In the genomic region with DNA sequence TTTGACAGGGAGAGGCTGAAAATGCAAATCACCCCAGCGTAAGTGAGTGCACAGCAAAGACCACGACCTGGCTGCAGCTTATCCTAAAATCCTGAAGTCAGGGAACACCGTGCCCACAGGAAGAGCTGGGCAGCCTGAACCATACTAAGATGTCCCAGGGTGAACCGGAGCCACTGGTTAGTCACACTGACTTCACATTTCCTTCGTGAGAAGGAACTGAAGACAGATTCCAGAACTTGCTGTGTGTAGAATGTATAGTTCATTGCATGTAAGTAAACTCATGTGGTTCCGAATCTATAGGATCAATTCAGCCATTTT, we compare ENCODE assay signal across 8 cellular contexts.
DNase-seq lines count a peak whose midpoint lies in the region; TF ChIP-seq lines count a peak whose summit lies in the region.

No MANE protein-coding gene starts in this region.

- H3K4me1 ChIP-seq in HUES48 (ENCODE audit: control insufficient read depth, insufficient read depth, low read length) = peaks cover 22% of the 10 kb centered on the region

- peak overlapping the region; percentile 48 for H3K4me3 ChIP-seq in AG04450 (ENCODE audit: low read depth, low read length)
- H3K4me3 ChIP-seq in HUES48 (ENCODE audit: low read depth, low read length) = no peak overlapping the region

- peak overlapping the region; percentile 97 for H3K27ac ChIP-seq in AG04450 (ENCODE audit: low read depth, low read length)
- peak overlapping the region; percentile 81 for H3K27ac ChIP-seq in HUES48 (ENCODE audit: low read depth, low read length)

- CTCF ChIA-PET in AG04450 (lab: Charles Lee) = no interaction called here

- no peaks in the 10 kb centered on the region for H3K36me3 ChIP-seq in HUES48 (ENCODE audit: control insufficient read depth, insufficient read depth, low read length)

- no peaks in the 10 kb centered on the region for H3K27me3 Mint-ChIP-seq in mesothelial cell of epicardium (ENCODE audit: low read depth)

- TF ChIP-seq CTCF in AG04450 (IDR thresholded peaks at IDR 0.05; ENCODE audit: low read depth, low read length) = no peak
- TF ChIP-seq CTCF in mesothelial cell of epicardium (IDR thresholded peaks at IDR 0.05; ENCODE audit: unreplicated experiment) = no peak

- H3K36me3 Mint-ChIP-seq in mesothelial cell of epicardium = peaks cover 3% of the 10 kb centered on the region

- POLR2A ChIA-PET in AG04450 (lab: Yijun Ruan, JAX) = interaction anchor here (0.6 to 1.6 kb wide), 4 partner anchors 68 to 313 kb away, joined by 3 to 8 read pairs (median 4); a partner anchor contains a TSS

- no peaks in the 10 kb centered on the region for H3K27me3 ChIP-seq in AG04450 (ENCODE audit: control insufficient read depth, insufficient read depth, low read length)
- H3K27me3 ChIP-seq in HUES48 (ENCODE audit: control insufficient read depth, insufficient read depth, low read length) = no peaks in the 10 kb centered on the region

- H3K4me3 Mint-ChIP-seq in mesothelial cell of epicardium = no peak overlapping the region

- no peak overlapping the region for H3K9ac ChIP-seq in HUES48 (ENCODE audit: low read depth, low read length)

- H3K4me1 Mint-ChIP-seq in mesothelial cell of epicardium = no peaks in the 10 kb centered on the region

- DNase-seq in AG04450 (ENCODE audit: low read depth, low spot score) (no peak), amniotic epithelial cell (ENCODE audit: low read depth) (peak; percentile 34), kidney tubule cell (ENCODE audit: low spot score) (peak; percentile 73), NCI-H446 treated with DMSO at 0.1 percent for 48 hours (lab: John Stamatoyannopoulos, UW) (no peak), mesothelial cell of epicardium (ENCODE audit: low spot score in 2 of 2, unreplicated experiment in 2 of 2) (no peak), NCI-H446 (lab: John Stamatoyannopoulos, UW) (no peak)
- DNase-seq in activated CD4-positive, alpha-beta T cell treated with anti-CD3 and anti-CD28 coated beads for 1 hour = no peak

- H3K27ac Mint-ChIP-seq in mesothelial cell of epicardium = no peak overlapping the region

- H3K9me3 ChIP-seq in AG04450 (ENCODE audit: control insufficient read depth, insufficient read depth, low read length) (no peaks in the 10 kb centered on the region; the same call in 1 of the 2 replicates), HUES48 (ENCODE audit: control insufficient read depth, insufficient read depth, low read length) (no peaks in the 10 kb centered on the region)

- peaks cover 5% of the 10 kb centered on the region for H3K9me3 Mint-ChIP-seq in mesothelial cell of epicardium

Comparison
In these comparisons a context has a peak if more than half of its experiments do, and no peak if none do; other contexts are left out.
1. DNase-seq: peak in amniotic epithelial cell (single experiment) and kidney tubule cell (single experiment); none in AG04450 (single experiment), NCI-H446 treated with DMSO at 0.1 percent for 48 hours (single experiment), activated CD4-positive, alpha-beta T cell treated with anti-CD3 and anti-CD28 coated beads for 1 hour (single experiment), mesothelial cell of epicardium (0 of 2) and NCI-H446 (0 of 2).